Comparison of ENCODE assay signal across 8 cellular contexts in the genomic region with DNA sequence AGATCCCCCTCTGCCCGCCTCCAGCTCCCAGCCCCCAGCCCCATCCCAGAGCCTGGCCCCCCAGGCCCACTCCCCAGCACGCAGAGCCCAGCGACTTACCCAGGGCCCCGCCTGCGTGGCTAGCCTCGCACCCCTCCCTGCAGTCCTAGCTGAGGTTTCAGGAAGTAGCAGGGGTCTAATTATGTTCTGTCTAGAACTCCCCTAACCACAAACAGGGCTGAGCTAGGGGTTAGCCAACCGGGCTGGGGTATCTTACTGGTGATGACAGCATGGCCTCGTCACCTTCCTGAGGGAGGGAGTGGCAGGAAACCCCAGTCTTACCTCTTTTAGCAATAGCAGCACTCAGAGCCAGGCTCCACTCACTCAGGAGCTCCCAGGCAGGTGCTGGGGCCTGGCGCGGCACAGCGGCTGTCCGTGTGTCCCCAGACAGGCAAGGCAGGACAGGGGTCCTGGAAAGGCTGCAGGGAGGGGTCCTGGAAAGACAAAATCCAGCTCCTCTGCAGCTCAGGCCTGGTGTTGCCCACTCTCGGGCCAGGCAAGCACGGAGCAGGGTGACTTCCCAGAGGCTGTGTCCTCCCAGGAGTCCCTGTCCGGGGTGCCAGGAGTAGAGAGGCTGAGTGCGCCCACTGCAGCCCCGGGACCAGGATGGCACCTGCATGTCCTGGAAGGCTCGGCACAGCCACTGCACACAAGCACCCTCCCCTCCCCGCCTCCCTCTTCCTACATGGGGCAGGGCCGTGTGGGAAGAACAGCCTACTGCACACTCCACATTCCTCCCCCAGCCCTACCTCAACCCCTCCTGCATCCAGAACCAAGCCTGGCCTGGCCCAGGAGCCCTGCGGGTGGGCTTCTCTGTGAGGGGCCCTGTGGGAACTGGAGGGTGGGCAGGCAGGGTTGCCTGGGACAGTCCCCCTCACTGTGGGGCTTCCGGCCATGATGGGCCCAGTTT. TPM values are rescaled to one million over a fixed set of nuclear protein-coding genes. Genes with fewer than 3 reads are reported as not detected.
DNase-seq lines count a peak whose midpoint lies in the region; ATAC-seq and TF ChIP-seq lines count a peak whose summit lies in the region.

TSS of gene GPR132 (minus strand) at position 151 of the 949 bp plus-strand sequence. CDS start 10,010 bp downstream, outside the sequence.

- H3K27ac Mint-ChIP-seq in neural progenitor cell, result peak within 1 kb of the TSS; percentile 87

- no peaks in the 10 kb centered on the region for H3K9me3 Mint-ChIP-seq in neural progenitor cell

- intact Hi-C loops in tibial artery (cut with DNase I; ENCODE audit: low total_unique reads), result no loop called here

- peaks cover 19% of the 10 kb centered on the region for H3K4me1 Mint-ChIP-seq in neural progenitor cell

- H3K9me3 ChIP-seq in neural progenitor cell (ENCODE audit: low read depth), result no peaks in the 10 kb centered on the region
- no peaks in the 10 kb centered on the region for H3K9me3 ChIP-seq in tibial artery

- H3K36me3 Mint-ChIP-seq in neural progenitor cell, result no peaks in the 10 kb centered on the region

- H3K36me3 ChIP-seq in neural progenitor cell (no peaks in the 10 kb centered on the region), tibial artery (no peaks in the 10 kb centered on the region)

- H3K4me1 ChIP-seq in neural progenitor cell (peaks cover 13% of the 10 kb centered on the region), tibial artery (no peaks in the 10 kb centered on the region)

- peak; percentile 47 for ATAC-seq in GM19035 (IDR thresholded peaks at IDR 0.05; ENCODE audit: unreplicated experiment)
- peak; percentile 55 for ATAC-seq in HG03354 (IDR thresholded peaks at IDR 0.05; ENCODE audit: poor library complexity, severe bottlenecking, unreplicated experiment)

- no peak for TF ChIP-seq CTCF in neural progenitor cell (IDR thresholded peaks at IDR 0.05)
- no peak for TF ChIP-seq CTCF in tibial artery (IDR thresholded peaks at IDR 0.05)

- H3K27ac ChIP-seq in caudate nucleus (ENCODE audit: low read depth, low read length) (peak within 1 kb of the TSS; percentile 62), neural progenitor cell (no peak within 1 kb of the TSS), tibial artery (peak within 1 kb of the TSS in 1 of 2 donors; percentile 12)

- no peaks in the 10 kb centered on the region for H3K27me3 ChIP-seq in neural progenitor cell
- peaks cover 0 to 59% of the 10 kb centered on the region in 2 donors for H3K27me3 ChIP-seq in tibial artery

- peak within 1 kb of the TSS; percentile 3 for H3K4me2 ChIP-seq in neural progenitor cell

- no peaks in the 10 kb centered on the region for H3F3A ChIP-seq in neural progenitor cell (ENCODE audit: low read depth)

- no peak within 1 kb of the TSS for H3K4me3 Mint-ChIP-seq in neural progenitor cell

- H3K27me3 Mint-ChIP-seq in neural progenitor cell (ENCODE audit: insufficient read depth, low read depth), result peaks cover 2% of the 10 kb centered on the region

- H3K9ac ChIP-seq in neural progenitor cell, result no peak within 1 kb of the TSS

- H2AFZ ChIP-seq in neural progenitor cell (replicated peaks), result peak within 1 kb of the TSS; percentile 4

- peak; percentile 80 for DNase-seq in UCSD-AML1 (lab: John Stamatoyannopoulos, UW; ENCODE audit: unreplicated experiment)
- no peak for DNase-seq in caudate nucleus (lab: John Stamatoyannopoulos, UW)
- DNase-seq in neural progenitor cell (ENCODE audit: low spot score), result no peak
- DNase-seq in tibial artery, result peak in 1 of 2 donors; percentile 71
- DNase-seq in NCI-H2227 treated with DMSO at 0.1 percent for 48 hours (lab: John Stamatoyannopoulos, UW), result no peak
- no peak for DNase-seq in middle frontal gyrus (ENCODE audit: extremely low spot score, low spot score)

- no peaks in the 10 kb centered on the region for H4K20me1 ChIP-seq in neural progenitor cell (ENCODE audit: low read depth)

- H3K79me2 ChIP-seq in neural progenitor cell (ENCODE audit: low read depth), result no peaks in the 10 kb centered on the region

- no peak within 1 kb of the TSS for H3K4me3 ChIP-seq in neural progenitor cell
- H3K4me3 ChIP-seq in tibial artery, result peak within 1 kb of the TSS; percentile 21 to 24

RNA-seq across cellular contexts. Expression of gene GPR132, which starts in this region (rescaled TPM):
- total RNA-seq in neural progenitor cell (ENCODE audit: low replicate concordance), result 0.22 and 0.51 TPM in 2 replicates
